In the genomic region with DNA sequence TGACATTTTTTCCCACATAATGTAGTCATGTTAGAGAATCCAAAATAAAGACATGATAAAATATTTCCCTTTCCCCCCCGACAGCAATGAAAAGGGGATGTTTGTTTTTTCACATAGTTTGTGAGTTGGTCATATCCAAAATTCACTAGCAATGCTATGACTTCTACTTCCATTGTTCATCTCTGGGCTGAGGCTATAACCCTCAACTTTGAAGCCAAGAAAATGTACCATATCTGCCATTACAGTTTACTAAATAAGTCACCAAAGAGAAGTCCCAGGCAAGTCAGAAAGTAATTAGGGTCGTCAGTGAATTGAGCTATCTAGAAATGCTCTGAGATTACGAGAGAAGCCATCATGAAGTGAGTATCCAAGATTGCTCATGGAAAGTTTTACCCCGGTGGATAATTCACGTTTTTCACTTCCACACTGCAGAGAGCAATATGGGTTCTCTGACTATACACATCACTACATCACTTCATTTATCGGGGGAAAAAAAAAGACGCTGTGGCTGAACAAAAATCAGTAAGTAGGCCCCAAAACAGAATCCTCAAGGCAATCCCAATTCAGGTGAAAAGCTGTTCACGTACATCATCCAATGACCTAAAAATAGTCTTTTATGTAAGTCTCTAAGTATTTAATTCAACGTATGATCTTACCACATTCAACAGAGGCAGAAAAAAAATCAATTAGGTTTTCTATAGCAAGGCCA, we compare ENCODE assay signal across 8 cellular contexts. TPM values are rescaled to one million over a fixed set of nuclear protein-coding genes. Genes with fewer than 3 reads are reported as not detected.
A peak's percentile ranks its signal among the peaks of the same experiment; 100 is the strongest.
DNase-seq lines count a peak whose midpoint lies in the region; ATAC-seq and TF ChIP-seq lines count a peak whose summit lies in the region.

No MANE protein-coding gene starts in this region.

- peaks cover 78% of the 10 kb centered on the region for H3K79me2 ChIP-seq in mammary epithelial cell (ENCODE audit: insufficient read depth, low read length)

- peak overlapping the region; percentile 99 for H2AFZ ChIP-seq in mammary epithelial cell (ENCODE audit: low read depth, low read length)

- intact Hi-C loops in mammary epithelial cell (cut with micrococcal nuclease), result no loop called here

- H4K20me1 ChIP-seq in mammary epithelial cell (ENCODE audit: insufficient read depth, low read length), result no peaks in the 10 kb centered on the region

- no peaks in the 10 kb centered on the region for H3K27me3 ChIP-seq in mammary epithelial cell (ENCODE audit: insufficient read depth, low read length)

- H3K4me1 Mint-ChIP-seq in stimulated activated naive CD8-positive, alpha-beta T cell treated with anti-CD3 and anti-CD28 coated beads, Interleukin-15, Interleukin-2, amounts not matched to agents 100 ng/mL and 50 ng/mL, for 24 hours (ENCODE audit: low read depth), result peaks cover 45% of the 10 kb centered on the region
- peaks cover 38% of the 10 kb centered on the region for H3K4me1 Mint-ChIP-seq in mesothelial cell of epicardium

- H3K9me3 Mint-ChIP-seq in stimulated activated naive CD8-positive, alpha-beta T cell treated with anti-CD3 and anti-CD28 coated beads, Interleukin-15, Interleukin-2, amounts not matched to agents 100 ng/mL and 50 ng/mL, for 24 hours, result no peaks in the 10 kb centered on the region
- H3K9me3 Mint-ChIP-seq in mesothelial cell of epicardium, result no peaks in the 10 kb centered on the region

- peak overlapping the region; percentile 80 for H3K9ac ChIP-seq in mammary epithelial cell (ENCODE audit: insufficient read depth, low read length)

- H3K27ac ChIP-seq in mammary epithelial cell (ENCODE audit: insufficient read depth, low read depth, low read length), result peak overlapping the region; percentile 38

- TF ChIP-seq CTCF in mammary epithelial cell (conservative IDR thresholded peaks at IDR 0.05 in 1 of 2, IDR thresholded peaks at IDR 0.05 in 1 of 2; ENCODE audit: extremely low read depth in 1 of 2, insufficient read depth in 1 of 2, low read depth in 1 of 2, low read length in 2 of 2) (no peak), mesothelial cell of epicardium (IDR thresholded peaks at IDR 0.05; ENCODE audit: unreplicated experiment) (no peak)

- peak overlapping the region; percentile 81 for H3K4me2 ChIP-seq in mammary epithelial cell (ENCODE audit: insufficient read depth, low read depth, low read length)

- no peaks in the 10 kb centered on the region for H3K27me3 Mint-ChIP-seq in stimulated activated naive CD8-positive, alpha-beta T cell treated with anti-CD3 and anti-CD28 coated beads, Interleukin-15, Interleukin-2, amounts not matched to agents 100 ng/mL and 50 ng/mL, for 24 hours
- H3K27me3 Mint-ChIP-seq in mesothelial cell of epicardium (ENCODE audit: low read depth), result no peaks in the 10 kb centered on the region

- TSS peak; percentile 47 for BruUV-seq in mammary epithelial cell (replicated peaks; lab: Mats Ljungman, UMichigan)

- H3K4me3 Mint-ChIP-seq in stimulated activated naive CD8-positive, alpha-beta T cell treated with anti-CD3 and anti-CD28 coated beads, Interleukin-15, Interleukin-2, amounts not matched to agents 100 ng/mL and 50 ng/mL, for 24 hours, result peak overlapping the region; percentile 97
- H3K4me3 Mint-ChIP-seq in mesothelial cell of epicardium, result peak overlapping the region; percentile 94

- 68% methylated on average over 9 of the region's 9 CpGs for WGBS in mammary epithelial cell (ENCODE audit: low coverage, missing lambda C conversion rate)

- H3K36me3 Mint-ChIP-seq in stimulated activated naive CD8-positive, alpha-beta T cell treated with anti-CD3 and anti-CD28 coated beads, Interleukin-15, Interleukin-2, amounts not matched to agents 100 ng/mL and 50 ng/mL, for 24 hours (ENCODE audit: low read depth), result peaks cover 4% of the 10 kb centered on the region
- no peaks in the 10 kb centered on the region for H3K36me3 Mint-ChIP-seq in mesothelial cell of epicardium

- CTCF ChIA-PET in mammary epithelial cell (lab: Charles Lee; ENCODE audit: low non-redundant PET), result interaction anchor here (0.7 kb wide), 1 partner anchor 749 kb away, joined by 4 read pairs; no protein-coding TSS in a partner anchor

- no peak for DNase-seq in stimulated activated naive CD8-positive, alpha-beta T cell treated with anti-CD3 and anti-CD28 coated beads, Interleukin-15, Interleukin-2, amounts not matched to agents 100 U/mL and 50 U/mL, for 24 hours
- DNase-seq in mammary epithelial cell, result no peak
- DNase-seq in mesothelial cell of epicardium (ENCODE audit: low spot score in 2 of 2, unreplicated experiment in 2 of 2), result no peak
- no peak for DNase-seq in SHP77 (lab: John Stamatoyannopoulos, UW)
- no peak for DNase-seq in iPS-NIHi7 (ENCODE audit: extremely low spot score)
- no peak for DNase-seq in cortex of kidney (lab: John Stamatoyannopoulos, UW)

- dilution Hi-C loops in mammary epithelial cell (cut with HindIII; ENCODE audit: low sequenced_read_pairs), result no loop called here

- ATAC-seq in stimulated activated naive CD8-positive, alpha-beta T cell treated with anti-CD3 and anti-CD28 coated beads, Interleukin-15, Interleukin-2, amounts not matched to agents 100 U/mL and 50 U/mL, for 24 hours, result no peak
- ATAC-seq in HG02884 (IDR thresholded peaks at IDR 0.05; ENCODE audit: unreplicated experiment), result no peak

- peak overlapping the region; percentile 65 to 96 (median 93) for H3K4me3 ChIP-seq in mammary epithelial cell (replicated peaks in 1 of 3; ENCODE audit: insufficient read depth in 1 of 3, low read depth in 2 of 3, low read length in 3 of 3)

- in situ Hi-C loops in mammary epithelial cell (cut with MboI; ENCODE audit: low sequenced_read_pairs in 2 of 2), result no loop called here

- H3K9me3 ChIP-seq in mammary epithelial cell (replicated peaks; ENCODE audit: insufficient read depth, low read length), result no peaks in the 10 kb centered on the region

- peak overlapping the region; percentile 96 for H3K27ac Mint-ChIP-seq in stimulated activated naive CD8-positive, alpha-beta T cell treated with anti-CD3 and anti-CD28 coated beads, Interleukin-15, Interleukin-2, amounts not matched to agents 100 ng/mL and 50 ng/mL, for 24 hours
- H3K27ac Mint-ChIP-seq in mesothelial cell of epicardium, result peak overlapping the region; percentile 98

- peaks cover 16% of the 10 kb centered on the region for H3K4me1 ChIP-seq in mammary epithelial cell (ENCODE audit: insufficient read depth, low read length)

- H3K36me3 ChIP-seq in mammary epithelial cell (ENCODE audit: insufficient read depth, low read length), result no peaks in the 10 kb centered on the region

RNA-seq across cellular contexts. Expression of gene PEAK1, which starts 1.4 kb away (rescaled TPM):
- total RNA-seq in mammary epithelial cell (10 to 100 TPM; 25.5 to 27.6 TPM), mesothelial cell of epicardium (90.2 to 92.3 TPM (median 91.8 TPM) in 3 replicates)
- 8.8 TPM for polyA plus RNA-seq in mammary epithelial cell
- polyA minus RNA-seq in mammary epithelial cell, result 23.5 TPM

RNA-seq across cellular contexts. Expression of gene HMG20A, which starts 2.2 kb away (rescaled TPM):
- 10 to 100 TPM; 35.0 to 39.4 TPM for total RNA-seq in mammary epithelial cell
- 22.5 TPM for polyA plus RNA-seq in mammary epithelial cell
- 93.0 TPM for polyA minus RNA-seq in mammary epithelial cell
- total RNA-seq in mesothelial cell of epicardium, result 70.5 to 72.7 TPM (median 72.4 TPM) in 3 replicates
